9 cellular contexts compared by ENCODE assay signal in the genomic region with DNA sequence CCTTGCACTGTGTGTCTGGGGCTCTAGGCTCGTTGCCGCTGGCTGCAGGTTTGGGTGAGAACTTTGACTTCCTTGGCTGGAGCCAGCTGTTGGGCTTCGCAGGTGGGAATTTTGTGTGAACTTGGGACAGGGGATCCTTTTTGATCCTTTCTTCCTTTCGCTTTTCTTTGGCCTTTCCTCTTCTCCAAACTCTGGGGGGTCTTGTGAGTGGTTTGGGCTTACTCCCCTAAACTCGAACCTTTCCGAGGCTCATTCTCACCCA. TPM values are rescaled to one million over a fixed set of nuclear protein-coding genes. Genes with fewer than 3 reads are reported as not detected.
DNase-seq lines count a peak whose midpoint lies in the region; ATAC-seq and TF ChIP-seq lines count a peak whose summit lies in the region.
"Had no signal": no experiment of that assay in that cellular context is flagged by ENCODE, and none has a peak within 500 bp of the region (broad histone marks: within the 10 kb centered on the region; RNA-seq: fewer than 3 reads in every experiment).

No MANE protein-coding gene starts in this region.

- no peak for TF ChIP-seq POLR2A in heart left ventricle (IDR thresholded peaks at IDR 0.05)

- peak overlapping the region; percentile 89 to 97 (median 93) for H3K4me3 Mint-ChIP-seq in brain

- H3K36me3 Mint-ChIP-seq in brain = peaks cover 7% of the 10 kb centered on the region

- no peaks in the 10 kb centered on the region for H3K36me3 ChIP-seq in heart left ventricle
- no peaks in the 10 kb centered on the region for H3K36me3 ChIP-seq in mesodermal cell (ENCODE audit: control insufficient read depth, insufficient read depth, low read length)
- H3K36me3 ChIP-seq in urinary bladder (ENCODE audit: insufficient read depth) = no peaks in the 10 kb centered on the region

- H3K27me3 ChIP-seq in heart left ventricle = no peaks in the 10 kb centered on the region

- H3K27ac ChIP-seq in heart left ventricle (peak overlapping the region; percentile 27 to 99 (median 96)), mesodermal cell (ENCODE audit: low read depth, low read length, severe bottlenecking) (no peak overlapping the region), urinary bladder (ENCODE audit: low read depth) (no peak overlapping the region)

- TF ChIP-seq CTCF in heart left ventricle (IDR thresholded peaks at IDR 0.05) (no peak), brain (conservative IDR thresholded peaks at IDR 0.05) (no peak)

- peaks cover 3 to 67% (median 53%) of the 10 kb centered on the region in 12 donors for H3K4me1 ChIP-seq in heart left ventricle
- H3K4me1 ChIP-seq in mesodermal cell (ENCODE audit: control insufficient read depth, insufficient read depth, low read length, poor library complexity, severe bottlenecking) = peaks cover 11% of the 10 kb centered on the region
- H3K4me1 ChIP-seq in urinary bladder (ENCODE audit: insufficient read depth) = no peaks in the 10 kb centered on the region

- peaks cover 0 to under 1% (median 0%) of the 10 kb centered on the region in 12 donors for H3K9me3 ChIP-seq in heart left ventricle
- H3K9me3 ChIP-seq in mesodermal cell (ENCODE audit: control insufficient read depth, low read length) = no peaks in the 10 kb centered on the region

- DNase-seq in heart left ventricle (no peak), left cardiac atrium (no peak), NCI-H1930 (lab: John Stamatoyannopoulos, UW) (no peak)
- DNase-seq: NCI-H1092 had no signal

- peaks cover 2 to 7% (median 4%) of the 10 kb centered on the region in 5 experiments for H3K9me3 Mint-ChIP-seq in brain

- no peak for ATAC-seq in heart left ventricle
- no peak for ATAC-seq in left cardiac atrium
- no peak for ATAC-seq in HG03139 (IDR thresholded peaks at IDR 0.05; ENCODE audit: unreplicated experiment)
- no peak for ATAC-seq in HG02623 (IDR thresholded peaks at IDR 0.05; ENCODE audit: unreplicated experiment)

- intact Hi-C loops in heart left ventricle (cut with DNase I) (loop anchor here in 5 of 10 donors (1.0 to 5.0 kb wide), 4 partner anchors 20 to 47 kb away; no protein-coding TSS in a partner anchor), left cardiac atrium (cut with DNase I) (loop anchor here in 1 of 2 donors (5.0 kb wide), 1 partner anchor 42 kb away; no protein-coding TSS in a partner anchor)

- peaks cover 65% of the 10 kb centered on the region for H3K4me1 Mint-ChIP-seq in brain

- H3K4me3 ChIP-seq in heart left ventricle (peak overlapping the region; percentile 73 to 98 (median 86)), mesodermal cell (ENCODE audit: extremely low read depth, insufficient read depth, low read length, poor library complexity, severe bottlenecking) (peak overlapping the region; percentile 63), urinary bladder (ENCODE audit: low read depth, low read length) (peak overlapping the region; percentile 60)

- peak overlapping the region in 4 of 5 experiments; percentile 43 to 73 (median 68) for H3K27ac Mint-ChIP-seq in brain

- peaks cover 7% of the 10 kb centered on the region for H3K27me3 Mint-ChIP-seq in brain

- WGBS in heart left ventricle, 4 donors = 30 to 35% (median 32%) methylated on average over 6 of the region's 6 CpGs
- 42% methylated on average over 3 of the region's 6 CpGs; no CpG with 5 or more reads in 1 of the 2 experiments for WGBS in mesodermal cell (ENCODE audit: insufficient coverage in 2 of 2), 2 experiments
- 38% methylated on average over 6 of the region's 6 CpGs for WGBS in urinary bladder

RNA-seq across cellular contexts. Expression of a gene that starts 0.6 kb away (rescaled TPM):
- 100 to 1,000 TPM; 141 to 915 (median 310) TPM for total RNA-seq in heart left ventricle
- polyA plus RNA-seq in heart left ventricle = 100 to 1,000 TPM; 193 to 243 TPM
- total RNA-seq in left cardiac atrium = 100 to 1,000 TPM; 107 to 179 TPM
- polyA plus RNA-seq in brain (ENCODE audit: insufficient read depth, low read depth, low replicate concordance) = 99.6 TPM
- polyA plus RNA-seq in mesodermal cell (2013, experiment 1 of 2) = 14.8 TPM
- polyA plus RNA-seq in mesodermal cell (2013, experiment 2 of 2) = 12.4 TPM
- total RNA-seq in urinary bladder = 17.8 TPM
- polyA plus RNA-seq in urinary bladder = 113 TPM

Comparison
In these comparisons a context has a peak if more than half of its experiments do, and no peak if none do; other contexts are left out.
1. H3K27ac ChIP-seq: peak in heart left ventricle (12 of 12); none in mesodermal cell (single experiment) and urinary bladder (single experiment).
2. Peak in every context shown above with its lines, with median percentiles within 50 percentile points of each other: H3K4me3 ChIP-seq.